ENCODE assay signal across 1 cellular context in the genomic region with DNA sequence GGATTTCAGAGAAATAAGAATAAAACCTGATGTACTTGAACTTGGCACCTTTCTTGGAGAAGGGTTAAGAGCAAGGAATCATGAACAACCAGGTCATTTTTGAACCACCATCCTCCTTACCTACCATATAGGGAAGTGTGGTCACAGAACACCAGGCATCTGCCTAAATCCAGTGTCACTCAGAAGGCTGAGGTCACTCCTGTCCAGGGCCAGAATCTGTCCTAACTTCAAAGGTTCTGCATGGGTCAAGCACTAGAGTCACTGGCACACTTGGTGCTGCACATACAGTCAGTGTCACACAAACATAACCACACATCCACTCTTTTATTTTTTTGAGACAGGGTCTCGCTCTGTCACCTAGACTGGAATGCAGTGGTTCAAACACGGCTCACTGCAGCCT.
TF ChIP-seq lines count a peak whose summit lies in the region.

No MANE protein-coding gene starts in this region.

TF ChIP-seq in HepG2, 621 proteins besides CTCF, POLR2A, EP300 and RAD21:
- 0 out of 2 replicates have a peak, but pooled peaks have one; percentile 32 for TF ChIP-seq TARDBP (CRISPR knock-in tag; IDR thresholded peaks at IDR 0.05)
- no peak for TF ChIP-seq STAG1 (CRISPR knock-in tag; IDR thresholded peaks at IDR 0.05)
